1 cellular context compared by ENCODE assay signal in the genomic region with DNA sequence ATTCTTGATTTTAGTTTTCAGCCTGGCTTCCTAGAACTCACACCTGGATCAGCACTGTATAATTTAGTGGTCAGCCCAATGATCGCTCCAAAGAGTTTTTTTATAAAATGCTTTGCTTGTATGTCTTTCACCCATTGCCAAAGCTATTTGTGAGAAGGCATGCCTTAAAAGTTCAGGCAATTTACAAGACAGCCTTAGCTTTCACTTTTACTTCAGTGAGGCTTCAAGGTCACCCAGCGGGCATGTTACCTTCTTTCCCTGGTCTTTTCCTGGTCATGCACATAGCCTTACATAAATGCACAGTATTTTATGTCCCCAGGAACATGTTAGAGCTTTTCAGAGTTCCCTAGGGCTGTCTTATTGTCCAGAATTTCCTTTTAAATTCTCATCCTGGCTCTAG.
TF ChIP-seq lines count a peak whose summit lies in the region.

No MANE protein-coding gene starts in this region.

TF ChIP-seq in IMR-90, 13 proteins besides CTCF, POLR2A, EP300 and RAD21:
- TF ChIP-seq FOS (IDR thresholded peaks at IDR 0.05; ENCODE audit: low read depth, low read length), result no peak
- no peak for TF ChIP-seq BHLHE40 (IDR thresholded peaks at IDR 0.05; ENCODE audit: low read depth, low read length)
- no peak for TF ChIP-seq RCOR1 (IDR thresholded peaks at IDR 0.05; ENCODE audit: insufficient replicate concordance, low read length)
- TF ChIP-seq RFX5 (IDR thresholded peaks at IDR 0.05; ENCODE audit: low read depth, low read length), result no peak
- TF ChIP-seq CEBPB (IDR thresholded peaks at IDR 0.05; ENCODE audit: low read depth, low read length), result no peak
- TF ChIP-seq, protein P1, sequence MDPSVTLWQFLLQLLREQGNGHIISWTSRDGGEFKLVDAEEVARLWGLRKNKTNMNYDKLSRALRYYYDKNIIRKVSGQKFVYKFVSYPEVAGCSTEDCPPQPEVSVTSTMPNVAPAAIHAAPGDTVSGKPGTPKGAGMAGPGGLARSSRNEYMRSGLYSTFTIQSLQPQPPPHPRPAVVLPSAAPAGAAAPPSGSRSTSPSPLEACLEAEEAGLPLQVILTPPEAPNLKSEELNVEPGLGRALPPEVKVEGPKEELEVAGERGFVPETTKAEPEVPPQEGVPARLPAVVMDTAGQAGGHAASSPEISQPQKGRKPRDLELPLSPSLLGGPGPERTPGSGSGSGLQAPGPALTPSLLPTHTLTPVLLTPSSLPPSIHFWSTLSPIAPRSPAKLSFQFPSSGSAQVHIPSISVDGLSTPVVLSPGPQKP (IDR thresholded peaks at IDR 0.05; ENCODE audit: borderline replicate concordance, low read depth, low read length), result no peak
- no peak for TF ChIP-seq MAFK (IDR thresholded peaks at IDR 0.05; ENCODE audit: low read depth, low read length)
- TF ChIP-seq, protein P2, sequence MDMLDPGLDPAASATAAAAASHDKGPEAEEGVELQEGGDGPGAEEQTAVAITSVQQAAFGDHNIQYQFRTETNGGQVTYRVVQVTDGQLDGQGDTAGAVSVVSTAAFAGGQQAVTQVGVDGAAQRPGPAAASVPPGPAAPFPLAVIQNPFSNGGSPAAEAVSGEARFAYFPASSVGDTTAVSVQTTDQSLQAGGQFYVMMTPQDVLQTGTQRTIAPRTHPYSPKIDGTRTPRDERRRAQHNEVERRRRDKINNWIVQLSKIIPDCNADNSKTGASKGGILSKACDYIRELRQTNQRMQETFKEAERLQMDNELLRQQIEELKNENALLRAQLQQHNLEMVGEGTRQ (IDR thresholded peaks at IDR 0.05; ENCODE audit: low read depth, low read length), result no peak
- TF ChIP-seq CHD1 (IDR thresholded peaks at IDR 0.05; ENCODE audit: low read depth, low read length), result no peak
- TF ChIP-seq MXI1 (IDR thresholded peaks at IDR 0.05; ENCODE audit: borderline replicate concordance, low read depth, low read length), result no peak
- no peak for TF ChIP-seq MAZ (IDR thresholded peaks at IDR 0.05; ENCODE audit: borderline replicate concordance, low read depth, low read length)
- TF ChIP-seq NFE2L2 (IDR thresholded peaks at IDR 0.05; ENCODE audit: low read depth, low read length), result no peak
- no peak for TF ChIP-seq SMC3 (IDR thresholded peaks at IDR 0.05; ENCODE audit: low read depth, low read length)
